ENCODE assay signal across 8 cellular contexts in genomic region chr15:23566070-23567050, GRCh38. TPM values are rescaled to one million over a fixed set of nuclear protein-coding genes. Genes with fewer than 3 reads are reported as not detected.
DNase-seq lines count a peak whose midpoint lies in the region; ATAC-seq and TF ChIP-seq lines count a peak whose summit lies in the region.

No MANE protein-coding gene starts in this region.

- 92% methylated on average over 31 of the region's 31 CpGs for WGBS in prostate gland

- H3K4me2 ChIP-seq in KMS-11, result peak overlapping the region; percentile 58

- H4K20me1 ChIP-seq in KMS-11 (ENCODE audit: insufficient read depth), result peaks cover 8% of the 10 kb centered on the region; the same call in 1 of the 2 replicates

- H3K36me3 ChIP-seq in KMS-11 (ENCODE audit: insufficient read depth), result no peaks in the 10 kb centered on the region
- H3K36me3 ChIP-seq in prostate gland, result no peaks in the 10 kb centered on the region

- DNase-seq in AG10803 (ENCODE audit: low read depth) (peak; percentile 3), T follicular helper cell (ENCODE audit: low read depth) (peak; percentile 9), dorsolateral prefrontal cortex (peak in 7 of 10 donors; percentile 33 to 60 (median 52)), DMS79 (lab: John Stamatoyannopoulos, UW) (no peak), prostate gland (ENCODE audit: low spot score) (no peak)
- DNase-seq in stimulated activated CD4-positive, alpha-beta T cell treated with anti-CD3 and anti-CD28 coated beads, Interleukin-1b, Interleukin-23, amount 100 ng/mL, for 48 hours, result peak; percentile 26

- H3K9ac ChIP-seq in KMS-11, result peak overlapping the region; percentile 97

- TF ChIP-seq POLR2A in prostate gland (IDR thresholded peaks at IDR 0.05), result no peak

- H3K4me1 ChIP-seq in KMS-11 (ENCODE audit: low read depth, poor library complexity, severe bottlenecking) (peaks cover 11% of the 10 kb centered on the region), prostate gland (replicated peaks) (no peaks in the 10 kb centered on the region)

- H3K27me3 ChIP-seq in KMS-11 (ENCODE audit: insufficient read depth, low read depth), result no peaks in the 10 kb centered on the region
- H3K27me3 ChIP-seq in dorsolateral prefrontal cortex, result peaks cover 0 to 37% (median 6%) of the 10 kb centered on the region in 45 donors
- no peaks in the 10 kb centered on the region for H3K27me3 ChIP-seq in prostate gland (replicated peaks; ENCODE audit: insufficient read depth)

- H3K27ac ChIP-seq in KMS-11, result peak overlapping the region; percentile 91
- H3K27ac ChIP-seq in dorsolateral prefrontal cortex, result peak overlapping the region in 57 of 59 donors; percentile 7 to 93 (median 85)
- H3K27ac ChIP-seq in prostate gland, result no peak overlapping the region

- no peak for ATAC-seq in GM21447 (IDR thresholded peaks at IDR 0.05; ENCODE audit: unreplicated experiment)

- H3K4me3 ChIP-seq in AG10803 (ENCODE audit: low read length), result peak overlapping the region; percentile 72
- no peak overlapping the region for H3K4me3 ChIP-seq in KMS-11 (IDR thresholded peaks at IDR 0.05; ENCODE audit: insufficient read depth, low read depth, low read length)
- peak overlapping the region; percentile 11 to 76 (median 59) for H3K4me3 ChIP-seq in dorsolateral prefrontal cortex
- H3K4me3 ChIP-seq in prostate gland, result no peak overlapping the region

- peaks cover 53% of the 10 kb centered on the region for H3K79me2 ChIP-seq in KMS-11 (ENCODE audit: insufficient read depth, low read depth)

- TF ChIP-seq CTCF in AG10803 (conservative IDR thresholded peaks at IDR 0.05; ENCODE audit: low read length) (no peak), KMS-11 (conservative IDR thresholded peaks at IDR 0.05; ENCODE audit: low read depth, low read length) (no peak), dorsolateral prefrontal cortex (IDR thresholded peaks at IDR 0.05 in 54 of 56, conservative IDR thresholded peaks at IDR 0.05 in 2 of 56; ENCODE audit: low read depth in 1 of 56, partially characterized antibody in 56 of 56) (no peak), prostate gland (IDR thresholded peaks at IDR 0.05) (no peak)

- intact Hi-C loops in dorsolateral prefrontal cortex (cut with DNase I) (no loop called here), prostate gland (cut with DNase I) (no loop called here)

- H2AFZ ChIP-seq in KMS-11 (ENCODE audit: low read depth), result peak overlapping the region; percentile 87; the same call in 1 of the 2 replicates

- H3K9me3 ChIP-seq in prostate gland, result no peaks in the 10 kb centered on the region

RNA-seq across cellular contexts. Expression of gene MKRN3, which starts 0.9 kb away (rescaled TPM):
- total RNA-seq in dorsolateral prefrontal cortex, result 10 to 100 TPM in 37 of 120 experiments, 1 to 10 TPM in 83; 2.9 to 26.5 (median 8.2) TPM
- 1 to 10 TPM in 1 of 2 donors, not detected in 1; 1.8 TPM for total RNA-seq in prostate gland

Comparison
In these comparisons a context has a peak if more than half of its experiments do, and no peak if none do; other contexts are left out.
1. DNase-seq: peak in AG10803 (single experiment), T follicular helper cell (single experiment), dorsolateral prefrontal cortex (7 of 10) and stimulated activated CD4-positive, alpha-beta T cell treated with anti-CD3 and anti-CD28 coated beads, Interleukin-1b, Interleukin-23, amount 100 ng/mL, for 48 hours (single experiment); none in DMS79 (single experiment) and prostate gland (single experiment).
2. H3K4me3 ChIP-seq: peak in AG10803 (single experiment) and dorsolateral prefrontal cortex (59 of 59); none in KMS-11 (single experiment) and prostate gland (0 of 2).
3. H3K27ac ChIP-seq: peak in KMS-11 (single experiment) and dorsolateral prefrontal cortex (57 of 59); none in prostate gland (0 of 2).